Comparison of ENCODE assay signal across 31 cellular contexts in the genomic region with DNA sequence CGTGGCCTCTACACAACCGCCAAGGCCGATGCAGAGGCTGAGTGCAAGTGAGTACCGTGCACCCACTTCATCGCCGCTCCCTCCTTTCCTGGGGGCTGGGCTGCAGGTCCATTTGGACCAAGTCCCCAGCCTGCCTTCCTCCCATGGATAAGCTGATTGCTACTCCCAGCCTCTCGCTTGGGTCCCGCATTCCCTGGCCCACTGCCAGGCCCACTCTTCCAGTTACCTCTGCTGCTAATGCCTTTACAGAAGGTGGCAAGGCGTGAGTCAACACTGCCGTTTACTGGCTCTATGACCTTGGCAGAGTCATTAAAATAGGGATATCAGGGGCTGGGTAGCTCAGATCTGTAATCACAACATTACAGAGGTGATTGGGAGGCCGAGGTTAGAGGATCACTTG. TPM values are rescaled to one million over a fixed set of nuclear protein-coding genes. Genes with fewer than 3 reads are reported as not detected.
DNase-seq lines count a peak whose midpoint lies in the region; ATAC-seq and TF ChIP-seq lines count a peak whose summit lies in the region.
"Had no signal": no experiment of that assay in that cellular context is flagged by ENCODE, and none has a peak within 500 bp of the region (broad histone marks: within the 10 kb centered on the region; RNA-seq: fewer than 3 reads in every experiment).

No MANE protein-coding gene starts in this region.

- no peak overlapping the region for H4K91ac ChIP-seq in IMR-90 (ENCODE audit: insufficient read depth, low read depth, low read length)

- no peaks in the 10 kb centered on the region for H3K9me3 Mint-ChIP-seq in immature natural killer cell
- H3K9me3 Mint-ChIP-seq: activated naive CD8-positive, alpha-beta T cell treated with anti-CD3 and anti-CD28 coated beads, Interleukin-2, amount 10 ng/mL, durations not matched to agents 7 days and 5 days; dendritic cell treated with granulocyte-macrophage colony-stimulating factor and Interleukin-4, amounts not matched to agents 40 ng/mL and 50 ng/mL, for 4 days; naive thymus-derived CD4-positive, alpha-beta T cell had no signal

- H3K36me3 Mint-ChIP-seq in immature natural killer cell = peaks cover 10 to 43% (median 15%) of the 10 kb centered on the region in 3 donors

- peaks cover 0 to 2% (median 2%) of the 10 kb centered on the region in 3 donors for H3K27me3 Mint-ChIP-seq in immature natural killer cell (ENCODE audit: low read depth in 3 of 3)
- H3K27me3 Mint-ChIP-seq: activated naive CD8-positive, alpha-beta T cell treated with anti-CD3 and anti-CD28 coated beads, Interleukin-2, amount 10 ng/mL, durations not matched to agents 7 days and 5 days; dendritic cell treated with granulocyte-macrophage colony-stimulating factor and Interleukin-4, amounts not matched to agents 40 ng/mL and 50 ng/mL, for 4 days; naive thymus-derived CD4-positive, alpha-beta T cell had no signal

- no peak overlapping the region for H4K8ac ChIP-seq in IMR-90 (ENCODE audit: low read depth in 2 of 2, low read length in 2 of 2)

- H2AFZ ChIP-seq in IMR-90 (replicated peaks; ENCODE audit: low read length, poor library complexity) = no peak overlapping the region

- H2BK20ac ChIP-seq in IMR-90 (ENCODE audit: low read depth, low read length) = no peak overlapping the region

- H3K4me1 ChIP-seq in IMR-90 (ENCODE audit: control insufficient read depth, insufficient read depth, low read length) = no peaks in the 10 kb centered on the region
- H3K4me1 ChIP-seq: ascending aorta, Caco-2, esophagus squamous epithelium, upper lobe of left lung had no signal

- H2BK15ac ChIP-seq in IMR-90 (ENCODE audit: low read depth, low read length) = no peak overlapping the region

- H3K23ac ChIP-seq in IMR-90 (ENCODE audit: low read depth, low read length) = no peak overlapping the region

- no peak overlapping the region for H2BK5ac ChIP-seq in IMR-90 (ENCODE audit: low read depth, low read length, poor library complexity, severe bottlenecking)

- dilution Hi-C loops in IMR-90 (cut with HindIII; ENCODE audit: low sequenced_read_pairs, unreplicated experiment) = no loop called here

- POLR2A ChIA-PET in IMR-90 (lab: Charles Lee; ENCODE audit: unreplicated experiment) = interaction anchor here (0.5 to 0.6 kb wide), 2 partner anchors 11 to 40 kb away, joined by 4 read pairs; a partner anchor contains a TSS

- H3K18ac ChIP-seq in IMR-90 (ENCODE audit: low read depth, low read length) = no peak overlapping the region

- H3K27ac ChIP-seq in IMR-90 (ENCODE audit: insufficient read depth, low read length) = no peak overlapping the region
- H3K27ac ChIP-seq: ascending aorta; BLaER1 treated with 17β-estradiol and CSF1 and Interleukin-3, amounts not matched to agents 10 nM and 100 nM; esophagus squamous epithelium; skin epidermis; upper lobe of left lung had no signal

- H4K5ac ChIP-seq in IMR-90 (ENCODE audit: low read depth, low read length) = no peak overlapping the region

- no peaks in the 10 kb centered on the region for H3K4me1 Mint-ChIP-seq in immature natural killer cell
- H3K4me1 Mint-ChIP-seq: activated naive CD8-positive, alpha-beta T cell treated with anti-CD3 and anti-CD28 coated beads, Interleukin-2, amount 10 ng/mL, durations not matched to agents 7 days and 5 days had no signal

- H3K56ac ChIP-seq in IMR-90 (ENCODE audit: extremely low read depth, insufficient read depth, low read length) = no peak overlapping the region

- ATAC-seq in IMR-90 (ENCODE audit: low read depth) = no peak
- ATAC-seq: naive thymus-derived CD4-positive, alpha-beta T cell had no signal

- TF ChIP-seq POLR2A in IMR-90 (IDR thresholded peaks at IDR 0.05; ENCODE audit: low read depth, low read length) = no peak

- no peak overlapping the region for H3K14ac ChIP-seq in IMR-90 (replicated peaks; ENCODE audit: low read depth, low read length)

- no peak overlapping the region for H2BK120ac ChIP-seq in IMR-90 (ENCODE audit: low read depth, low read length)

- DNase-seq in Daoy (ENCODE audit: low read depth) = peak; percentile 13
- DNase-seq in IMR-90 = no peak
- DNase-seq in dermis blood vessel endothelial cell = peak; percentile 35
- peak; percentile 64 for DNase-seq in renal cortical epithelial cell (ENCODE audit: low read depth)
- DNase-seq in immature natural killer cell = no peak
- no peak for DNase-seq in GM10266 (ENCODE audit: extremely low spot score)
- DNase-seq in ecto neural progenitor cell (ENCODE audit: low spot score) = no peak
- DNase-seq: activated CD4-positive, alpha-beta T cell treated with anti-CD3 and anti-CD28 coated beads for 4 hours; activated effector memory CD4-positive, alpha-beta T cell treated with anti-CD3 and anti-CD28 coated beads, Interleukin-2, amount 50 U/mL, for 16 hours; activated naive CD8-positive, alpha-beta T cell treated with anti-CD3 and anti-CD28 coated beads, Interleukin-2, amount 10 ng/mL, durations not matched to agents 7 days and 5 days; activated T-cell treated with anti-CD3 and anti-CD28 coated beads for 4 hours; Caco-2; central memory CD4-positive, alpha-beta T cell; DND-41; esophagus squamous epithelium; naive thymus-derived CD4-positive, alpha-beta T cell; NCI-H1105; NCI-H1930; NCI-H226; NCI-H69; nucleus accumbens; stimulated activated CD4-positive, alpha-beta T cell treated with anti-CD3 and anti-CD28 coated beads, Interleukin-1b, Interleukin-23, amount 100 ng/mL, for 48 hours; T-helper 2 cell had no signal

- TF ChIP-seq CTCF in IMR-90 (conservative IDR thresholded peaks at IDR 0.05; ENCODE audit: low read depth, low read length) (no peak), GM10266 (IDR thresholded peaks at IDR 0.05; ENCODE audit: control insufficient read depth, insufficient read depth, low read depth, missing control alignments) (no peak)

- intact Hi-C loops in IMR-90 (cut with micrococcal nuclease) = no loop called here

- H3K9ac ChIP-seq in IMR-90 (ENCODE audit: low read depth, low read length) = no peak overlapping the region

- no TSS peak for BruUV-seq in IMR-90 (replicated peaks; lab: Mats Ljungman, UMichigan)

- H2AK9ac ChIP-seq in IMR-90 (replicated peaks; ENCODE audit: low read depth, low read length, poor library complexity) = peak overlapping the region; percentile 42

- CTCF ChIA-PET in IMR-90 (lab: Yijun Ruan, JAX) = no interaction called here

- peaks cover 23% of the 10 kb centered on the region for H3K36me3 ChIP-seq in IMR-90 (ENCODE audit: control insufficient read depth, insufficient read depth, low read length)

- H3K4ac ChIP-seq in IMR-90 (ENCODE audit: low read depth, low read length) = no peak overlapping the region

- no peaks in the 10 kb centered on the region for H4K20me1 ChIP-seq in IMR-90 (ENCODE audit: insufficient read depth, low read length)

- H2AK5ac ChIP-seq in IMR-90 (ENCODE audit: low read depth, low read length) = no peak overlapping the region

- H3K4me2 ChIP-seq in IMR-90 (ENCODE audit: low read depth, low read length) = no peak overlapping the region

- in situ Hi-C loops in IMR-90 (cut with MboI; ENCODE audit: low sequenced_read_pairs) = no loop called here

- 74% methylated on average over 6 of the region's 11 CpGs; no CpG with 5 or more reads in 1 of the 2 experiments for WGBS in IMR-90 (ENCODE audit: extremely low coverage in 2 of 2, insufficient read length in 1 of 2), 2 experiments

- no peaks in the 10 kb centered on the region for H3K79me1 ChIP-seq in IMR-90 (ENCODE audit: low read depth in 1 of 2, low read length in 2 of 2)

- H3K9me3 ChIP-seq in IMR-90 (ENCODE audit: control insufficient read depth, insufficient read depth, low read length) = no peaks in the 10 kb centered on the region
- H3K9me3 ChIP-seq: ascending aorta; BLaER1 treated with 17β-estradiol and CSF1 and Interleukin-3, amounts not matched to agents 10 nM and 100 nM; Caco-2; esophagus squamous epithelium; upper lobe of left lung had no signal

- no peak overlapping the region for H3K4me3 Mint-ChIP-seq in immature natural killer cell
- H3K4me3 Mint-ChIP-seq: activated naive CD8-positive, alpha-beta T cell treated with anti-CD3 and anti-CD28 coated beads, Interleukin-2, amount 10 ng/mL, durations not matched to agents 7 days and 5 days; dendritic cell treated with granulocyte-macrophage colony-stimulating factor and Interleukin-4, amounts not matched to agents 40 ng/mL and 50 ng/mL, for 4 days; naive thymus-derived CD4-positive, alpha-beta T cell had no signal

- H3K4me3 ChIP-seq in IMR-90 (ENCODE audit: insufficient read depth, low read depth, low read length) = no peak overlapping the region
- H3K4me3 ChIP-seq: ascending aorta; BLaER1 treated with 17β-estradiol and CSF1 and Interleukin-3, amounts not matched to agents 10 nM and 100 nM; esophagus squamous epithelium; skin epidermis; upper lobe of left lung had no signal

- no peaks in the 10 kb centered on the region for H3K27me3 ChIP-seq in IMR-90 (ENCODE audit: control insufficient read depth, insufficient read depth, low read length)
- H3K27me3 ChIP-seq: ascending aorta; BLaER1 treated with 17β-estradiol and CSF1 and Interleukin-3, amounts not matched to agents 10 nM and 100 nM; esophagus squamous epithelium; upper lobe of left lung had no signal

- no peak for TF ChIP-seq RAD21 in IMR-90 (IDR thresholded peaks at IDR 0.05; ENCODE audit: low read length)

- H3K9me1 ChIP-seq in IMR-90 (ENCODE audit: insufficient read depth, low read length) = peaks cover 2% of the 10 kb centered on the region; the same call in 1 of the 2 replicates

- H3K27ac Mint-ChIP-seq in immature natural killer cell = no peak overlapping the region
- H3K27ac Mint-ChIP-seq: activated naive CD8-positive, alpha-beta T cell treated with anti-CD3 and anti-CD28 coated beads, Interleukin-2, amount 10 ng/mL, durations not matched to agents 7 days and 5 days; dendritic cell treated with granulocyte-macrophage colony-stimulating factor and Interleukin-4, amounts not matched to agents 40 ng/mL and 50 ng/mL, for 4 days had no signal

RNA-seq across cellular contexts. Expression of a gene that starts 11.2 kb away (rescaled TPM):
- not detected in 2 replicates for total RNA-seq in Daoy (2014; rRNA removed; shearing (Covaris generic))
- not detected in 2 replicates for total RNA-seq in IMR-90 (2012; rRNA removed)
- polyA plus RNA-seq in IMR-90 (2012; rRNA removed) = 0.09 TPM in 1 of 2 replicates, not detected in the other
- polyA plus RNA-seq in IMR-90 (2012; cell fraction: cytosol; rRNA removed) = 0.04 TPM in 1 of 2 replicates, not detected in the other
- polyA plus RNA-seq in IMR-90 (2012; cell fraction: nucleus; rRNA removed; ENCODE audit: low replicate concordance) = 0.06 and 0.13 TPM in 2 replicates
- 0.14 TPM in 1 of 2 replicates, not detected in the other for total RNA-seq in dermis blood vessel endothelial cell
- 0.45 TPM in 1 of 2 replicates, not detected in the other for total RNA-seq in renal cortical epithelial cell
- polyA plus RNA-seq in immature natural killer cell = under 1 TPM in 1 of 3 donors, not detected in 2; 0.44 TPM

RNA-seq across cellular contexts. Expression of a gene that starts 24.2 kb away (rescaled TPM):
- 2.4 and 4.1 TPM in 2 replicates for total RNA-seq in Daoy (2014; rRNA removed; shearing (Covaris generic))
- total RNA-seq in IMR-90 (2012; rRNA removed) (1.1 and 1.6 TPM in 2 replicates), dermis blood vessel endothelial cell (1.2 and 4.4 TPM in 2 replicates), renal cortical epithelial cell (6.8 and 7.1 TPM in 2 replicates)
- polyA plus RNA-seq in IMR-90 (2012; rRNA removed) (1.1 and 1.2 TPM in 2 replicates), immature natural killer cell (1 to 10 TPM; 4.5 to 7.0 (median 6.5) TPM)
- 1.4 and 1.7 TPM in 2 replicates for polyA plus RNA-seq in IMR-90 (2012; cell fraction: cytosol; rRNA removed)
- polyA plus RNA-seq in IMR-90 (2012; cell fraction: nucleus; rRNA removed; ENCODE audit: low replicate concordance) = 0.87 and 1.3 TPM in 2 replicates

RNA-seq across cellular contexts. Expression of a gene that starts 32.0 kb away (rescaled TPM):
- 24.3 and 27.8 TPM in 2 replicates for total RNA-seq in Daoy (2014; rRNA removed; shearing (Covaris generic))
- total RNA-seq in IMR-90 (2012; rRNA removed) (7.2 and 7.7 TPM in 2 replicates), dermis blood vessel endothelial cell (8.7 and 10.0 TPM in 2 replicates), renal cortical epithelial cell (6.1 and 11.8 TPM in 2 replicates)
- polyA plus RNA-seq in IMR-90 (2012; rRNA removed) (4.3 and 4.7 TPM in 2 replicates), immature natural killer cell (10 to 100 TPM; 39.7 to 58.8 (median 40.8) TPM)
- 3.4 and 3.7 TPM in 2 replicates for polyA plus RNA-seq in IMR-90 (2012; cell fraction: cytosol; rRNA removed)
- polyA plus RNA-seq in IMR-90 (2012; cell fraction: nucleus; rRNA removed; ENCODE audit: low replicate concordance) = 10.0 and 12.4 TPM in 2 replicates

RNA-seq across cellular contexts. Expression of a gene that starts 46.9 kb away (rescaled TPM):
- 1.5 and 19.5 TPM in 2 replicates for total RNA-seq in Daoy (2014; rRNA removed; shearing (Covaris generic))
- total RNA-seq in IMR-90 (2012; rRNA removed) = 5.8 and 10.2 TPM in 2 replicates
- 27.9 and 29.8 TPM in 2 replicates for polyA plus RNA-seq in IMR-90 (2012; rRNA removed)
- 37.4 and 107 TPM in 2 replicates for polyA plus RNA-seq in IMR-90 (2012; cell fraction: cytosol; rRNA removed)
- 11.6 and 16.7 TPM in 2 replicates for polyA plus RNA-seq in IMR-90 (2012; cell fraction: nucleus; rRNA removed; ENCODE audit: low replicate concordance)
- 3.8 and 4.9 TPM in 2 replicates for total RNA-seq in dermis blood vessel endothelial cell
- total RNA-seq in renal cortical epithelial cell = 1.4 and 3.0 TPM in 2 replicates
- not detected for polyA plus RNA-seq in immature natural killer cell
- polyA plus RNA-seq: naive thymus-derived CD4-positive, alpha-beta T cell had no signal

RNA-seq across cellular contexts. Expression of a gene that starts 52.2 kb away (rescaled TPM):
- total RNA-seq in Daoy (2014; rRNA removed; shearing (Covaris generic)) = not detected in 2 replicates
- total RNA-seq in IMR-90 (2012; rRNA removed) (not detected in 2 replicates), dermis blood vessel endothelial cell (0.17 TPM in 1 of 2 replicates, not detected in the other), renal cortical epithelial cell (0.05 TPM in 1 of 2 replicates, not detected in the other)
- polyA plus RNA-seq in IMR-90 (2012; rRNA removed) (not detected in 2 replicates), immature natural killer cell (not detected)
- not detected in 2 replicates for polyA plus RNA-seq in IMR-90 (2012; cell fraction: cytosol; rRNA removed)
- 0.26 TPM in 1 of 2 replicates, not detected in the other for polyA plus RNA-seq in IMR-90 (2012; cell fraction: nucleus; rRNA removed; ENCODE audit: low replicate concordance)
- total RNA-seq: ascending aorta, frontal cortex, H1, pulmonary artery endothelial cell had no signal
- polyA plus RNA-seq: naive thymus-derived CD4-positive, alpha-beta T cell had no signal

Comparison
In these comparisons a context has a peak if more than half of its experiments do, and no peak if none do; other contexts are left out.
1. DNase-seq: peak in Daoy (single experiment), dermis blood vessel endothelial cell (single experiment) and renal cortical epithelial cell (single experiment); none in IMR-90 (single experiment), immature natural killer cell (0 of 3), GM10266 (single experiment) and ecto neural progenitor cell (single experiment).